ENCODE assay signal across 9 cellular contexts in the genomic region with DNA sequence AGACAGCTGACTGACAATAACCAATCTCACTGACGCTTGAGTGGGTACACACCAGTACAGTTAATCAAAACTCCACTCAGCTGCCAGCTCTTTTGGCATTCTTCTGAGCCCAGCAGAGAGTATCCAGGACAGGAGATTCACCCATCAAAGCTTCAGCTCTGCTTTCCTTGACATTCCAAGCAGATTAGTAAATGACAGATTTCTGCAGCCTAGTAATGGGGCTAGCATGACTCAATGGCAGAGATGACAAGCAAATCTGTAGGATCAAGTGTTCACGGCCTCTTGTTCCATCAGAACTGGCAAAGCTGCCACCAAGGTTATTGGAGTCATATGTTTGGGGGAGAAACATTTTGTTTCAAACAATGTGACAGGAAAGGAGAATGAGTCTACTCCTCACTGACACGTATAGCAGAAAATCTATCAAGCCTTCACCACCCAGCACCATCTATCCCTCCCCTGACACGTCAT.
DNase-seq lines count a peak whose midpoint lies in the region; ATAC-seq and TF ChIP-seq lines count a peak whose summit lies in the region.
"Had no signal": no experiment of that assay in that cellular context is flagged by ENCODE, and none has a peak within 500 bp of the region (broad histone marks: within the 10 kb centered on the region; RNA-seq: fewer than 3 reads in every experiment).

No MANE protein-coding gene starts in this region.

- no TSS peak for BruUV-seq in mammary epithelial cell (replicated peaks; lab: Mats Ljungman, UMichigan)

- in situ Hi-C loops in mammary epithelial cell (cut with MboI; ENCODE audit: low sequenced_read_pairs in 2 of 2), result no loop called here

- TF ChIP-seq CTCF in mammary epithelial cell (conservative IDR thresholded peaks at IDR 0.05 in 1 of 2, IDR thresholded peaks at IDR 0.05 in 1 of 2; ENCODE audit: extremely low read depth in 1 of 2, insufficient read depth in 1 of 2, low read depth in 1 of 2, low read length in 2 of 2) (no peak), uterus (IDR thresholded peaks at IDR 0.05) (no peak), left lung (IDR thresholded peaks at IDR 0.05) (no peak)

- H3K9ac ChIP-seq in mammary epithelial cell (ENCODE audit: insufficient read depth, low read length), result no peak overlapping the region

- no peaks in the 10 kb centered on the region for H3K79me2 ChIP-seq in mammary epithelial cell (ENCODE audit: insufficient read depth, low read length)

- H3K9me3 ChIP-seq in mammary epithelial cell (replicated peaks; ENCODE audit: insufficient read depth, low read length) (no peaks in the 10 kb centered on the region), uterus (no peaks in the 10 kb centered on the region), left lung (no peaks in the 10 kb centered on the region)

- no peak for TF ChIP-seq POLR2A in uterus (IDR thresholded peaks at IDR 0.05)

- ATAC-seq in left lung, result no peak

- peak; percentile 69 for DNase-seq in AG08395 (ENCODE audit: low spot score)
- peak; percentile 96 for DNase-seq in LHCN-M2 (ENCODE audit: low read depth)
- DNase-seq in mammary epithelial cell, result peak; percentile 62
- DNase-seq in lung microvascular endothelial cell (ENCODE audit: low read depth in 2 of 2), result peak; percentile 28 to 81
- DNase-seq in stimulated activated CD4-positive, alpha-beta T cell treated with anti-CD3 and anti-CD28 coated beads, Interleukin-1b, Interleukin-23, amount 100 ng/mL, for 48 hours, result no peak
- no peak for DNase-seq in NCI-H510A (lab: John Stamatoyannopoulos, UW)
- DNase-seq in uterus, result no peak
- no peak for DNase-seq in left lung

- H3K4me3 ChIP-seq in mammary epithelial cell (replicated peaks in 1 of 3; ENCODE audit: insufficient read depth in 1 of 3, low read depth in 2 of 3, low read length in 3 of 3), result no peak overlapping the region
- H3K4me3 ChIP-seq in uterus, result no peak overlapping the region
- no peak overlapping the region for H3K4me3 ChIP-seq in left lung
- H3K4me3 ChIP-seq: lung had no signal

- no peaks in the 10 kb centered on the region for H4K20me1 ChIP-seq in mammary epithelial cell (ENCODE audit: insufficient read depth, low read length)

- no peak overlapping the region for H3K4me2 ChIP-seq in mammary epithelial cell (ENCODE audit: insufficient read depth, low read depth, low read length)

- WGBS in mammary epithelial cell (ENCODE audit: low coverage, missing lambda C conversion rate), result 66% methylated on average over 4 of the region's 4 CpGs

- peak overlapping the region; percentile 9 for H3K27ac ChIP-seq in mammary epithelial cell (ENCODE audit: insufficient read depth, low read depth, low read length)
- no peak overlapping the region for H3K27ac ChIP-seq in uterus
- no peak overlapping the region for H3K27ac ChIP-seq in left lung

- dilution Hi-C loops in mammary epithelial cell (cut with HindIII; ENCODE audit: low sequenced_read_pairs), result no loop called here

- no peaks in the 10 kb centered on the region for H3K36me3 ChIP-seq in mammary epithelial cell (ENCODE audit: insufficient read depth, low read length)
- no peaks in the 10 kb centered on the region for H3K36me3 ChIP-seq in uterus
- no peaks in the 10 kb centered on the region for H3K36me3 ChIP-seq in left lung

- intact Hi-C loops in mammary epithelial cell (cut with micrococcal nuclease) (no loop called here), uterus (cut with DNase I; ENCODE audit: low total_unique reads) (no loop called here), left lung (cut with DNase I) (no loop called here)

- H3K4me1 ChIP-seq in mammary epithelial cell (ENCODE audit: insufficient read depth, low read length), result peaks cover 68% of the 10 kb centered on the region
- H3K4me1 ChIP-seq in uterus, result no peaks in the 10 kb centered on the region
- no peaks in the 10 kb centered on the region for H3K4me1 ChIP-seq in left lung

- no peaks in the 10 kb centered on the region for H3K27me3 ChIP-seq in mammary epithelial cell (ENCODE audit: insufficient read depth, low read length)
- H3K27me3 ChIP-seq in uterus, result no peaks in the 10 kb centered on the region
- no peaks in the 10 kb centered on the region for H3K27me3 ChIP-seq in left lung

- CTCF ChIA-PET in mammary epithelial cell (lab: Charles Lee; ENCODE audit: low non-redundant PET), result no interaction called here

- H2AFZ ChIP-seq in mammary epithelial cell (ENCODE audit: low read depth, low read length), result no peak overlapping the region

Comparison
In these comparisons a context has a peak if more than half of its experiments do, and no peak if none do; other contexts are left out.
1. DNase-seq: peak in AG08395 (single experiment), LHCN-M2 (single experiment), mammary epithelial cell (single experiment) and lung microvascular endothelial cell (2 of 2); none in stimulated activated CD4-positive, alpha-beta T cell treated with anti-CD3 and anti-CD28 coated beads, Interleukin-1b, Interleukin-23, amount 100 ng/mL, for 48 hours (single experiment), NCI-H510A (single experiment), uterus (0 of 2) and left lung (0 of 2).